ENCODE assay signal across 1 cellular context in genomic region chr19:42129399-42130253, GRCh38.
A peak's percentile ranks its signal among the peaks of the same experiment; 100 is the strongest.
TF ChIP-seq lines count a peak whose summit lies in the region.

No MANE protein-coding gene starts in this region.

TF ChIP-seq in GM12878, 131 proteins besides CTCF, POLR2A, EP300 and RAD21 (continued from another document):
- TF ChIP-seq, protein P1, sequence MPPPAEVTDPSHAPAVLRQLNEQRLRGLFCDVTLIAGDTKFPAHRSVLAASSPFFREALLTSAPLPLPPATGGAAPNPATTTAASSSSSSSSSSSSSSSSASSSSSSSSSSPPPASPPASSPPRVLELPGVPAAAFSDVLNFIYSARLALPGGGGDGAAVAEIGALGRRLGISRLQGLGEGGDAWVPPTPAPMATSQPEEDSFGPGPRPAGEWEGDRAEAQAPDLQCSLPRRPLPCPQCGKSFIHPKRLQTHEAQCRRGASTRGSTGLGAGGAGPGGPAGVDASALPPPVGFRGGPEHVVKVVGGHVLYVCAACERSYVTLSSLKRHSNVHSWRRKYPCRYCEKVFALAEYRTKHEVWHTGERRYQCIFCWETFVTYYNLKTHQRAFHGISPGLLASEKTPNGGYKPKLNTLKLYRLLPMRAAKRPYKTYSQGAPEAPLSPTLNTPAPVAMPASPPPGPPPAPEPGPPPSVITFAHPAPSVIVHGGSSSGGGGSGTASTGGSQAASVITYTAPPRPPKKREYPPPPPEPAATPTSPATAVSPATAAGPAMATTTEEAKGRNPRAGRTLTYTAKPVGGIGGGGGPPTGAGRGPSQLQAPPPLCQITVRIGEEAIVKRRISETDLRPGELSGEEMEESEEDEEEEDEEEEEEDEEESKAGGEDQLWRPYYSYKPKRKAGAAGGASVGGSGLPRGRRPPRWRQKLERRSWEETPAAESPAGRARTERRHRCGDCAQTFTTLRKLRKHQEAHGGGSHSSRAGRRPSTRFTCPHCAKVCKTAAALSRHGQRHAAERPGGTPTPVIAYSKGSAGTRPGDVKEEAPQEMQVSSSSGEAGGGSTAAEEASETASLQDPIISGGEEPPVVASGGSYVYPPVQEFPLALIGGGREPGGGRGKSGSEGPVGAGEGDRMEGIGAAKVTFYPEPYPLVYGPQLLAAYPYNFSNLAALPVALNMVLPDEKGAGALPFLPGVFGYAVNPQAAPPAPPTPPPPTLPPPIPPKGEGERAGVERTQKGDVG (CRISPR knock-in tag; IDR thresholded peaks at IDR 0.05), result no peak
- TF ChIP-seq CREB1 (IDR thresholded peaks at IDR 0.05; ENCODE audit: low read depth) (peak; percentile 59; the same call in 1 of the 2 replicates), SUPT20H (IDR thresholded peaks at IDR 0.05; ENCODE audit: borderline replicate concordance, control insufficient read depth, low read depth, low read length) (no peak), TAF1 (IDR thresholded peaks at IDR 0.05; ENCODE audit: borderline replicate concordance, low read depth, low read length) (no peak), CBX3 (IDR thresholded peaks at IDR 0.05; ENCODE audit: borderline replicate concordance, low read depth) (no peak), MEF2B (IDR thresholded peaks at IDR 0.05; ENCODE audit: partially characterized antibody, poor library complexity, severe bottlenecking) (peak; percentile 100), POLR2AphosphoS5 (IDR thresholded peaks at IDR 0.05; ENCODE audit: low read length) (0 out of 2 replicates have a peak, but pooled peaks have one; percentile 8), HDAC2 (IDR thresholded peaks at IDR 0.05) (no peak), CHD1 (IDR thresholded peaks at IDR 0.05; ENCODE audit: low read depth, low read length) (0 out of 2 replicates have a peak, but pooled peaks have one; percentile 78), BHLHE40 (IDR thresholded peaks at IDR 0.05; ENCODE audit: borderline replicate concordance in 1 of 2, low read depth in 2 of 2, low read length in 1 of 2) (peak; percentile 69 to 79), USF1 (IDR thresholded peaks at IDR 0.05; ENCODE audit: borderline replicate concordance, extremely low read length, insufficient read depth, low read depth, low read length) (no peak), NR2C2 (IDR thresholded peaks at IDR 0.05; ENCODE audit: borderline replicate concordance, control insufficient read depth, insufficient read length, low read depth) (no peak), RB1 (IDR thresholded peaks at IDR 0.05; ENCODE audit: borderline replicate concordance) (peak; percentile 64; the same call in 1 of the 2 replicates), JUNB (IDR thresholded peaks at IDR 0.05) (no peak), HDAC6 (IDR thresholded peaks at IDR 0.05; ENCODE audit: unreplicated experiment) (no peak), ZNF622 (IDR thresholded peaks at IDR 0.05) (no peak), USF2 (IDR thresholded peaks at IDR 0.05; ENCODE audit: borderline replicate concordance, low read depth, low read length) (no peak), RCOR1 (conservative IDR thresholded peaks at IDR 0.05; ENCODE audit: low read depth, low read length) (peak; percentile 94; the same call in 1 of the 2 replicates), SMAD1 (IDR thresholded peaks at IDR 0.05; ENCODE audit: low read depth, partially characterized antibody) (no peak)
- TF ChIP-seq, protein P2, sequence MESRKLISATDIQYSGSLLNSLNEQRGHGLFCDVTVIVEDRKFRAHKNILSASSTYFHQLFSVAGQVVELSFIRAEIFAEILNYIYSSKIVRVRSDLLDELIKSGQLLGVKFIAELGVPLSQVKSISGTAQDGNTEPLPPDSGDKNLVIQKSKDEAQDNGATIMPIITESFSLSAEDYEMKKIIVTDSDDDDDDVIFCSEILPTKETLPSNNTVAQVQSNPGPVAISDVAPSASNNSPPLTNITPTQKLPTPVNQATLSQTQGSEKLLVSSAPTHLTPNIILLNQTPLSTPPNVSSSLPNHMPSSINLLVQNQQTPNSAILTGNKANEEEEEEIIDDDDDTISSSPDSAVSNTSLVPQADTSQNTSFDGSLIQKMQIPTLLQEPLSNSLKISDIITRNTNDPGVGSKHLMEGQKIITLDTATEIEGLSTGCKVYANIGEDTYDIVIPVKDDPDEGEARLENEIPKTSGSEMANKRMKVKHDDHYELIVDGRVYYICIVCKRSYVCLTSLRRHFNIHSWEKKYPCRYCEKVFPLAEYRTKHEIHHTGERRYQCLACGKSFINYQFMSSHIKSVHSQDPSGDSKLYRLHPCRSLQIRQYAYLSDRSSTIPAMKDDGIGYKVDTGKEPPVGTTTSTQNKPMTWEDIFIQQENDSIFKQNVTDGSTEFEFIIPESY (IDR thresholded peaks at IDR 0.05), result no peak
TF ChIP-seq in GM12878: peak in this region for 67.
